Comparison of ENCODE assay signal across 8 cellular contexts in the genomic region with DNA sequence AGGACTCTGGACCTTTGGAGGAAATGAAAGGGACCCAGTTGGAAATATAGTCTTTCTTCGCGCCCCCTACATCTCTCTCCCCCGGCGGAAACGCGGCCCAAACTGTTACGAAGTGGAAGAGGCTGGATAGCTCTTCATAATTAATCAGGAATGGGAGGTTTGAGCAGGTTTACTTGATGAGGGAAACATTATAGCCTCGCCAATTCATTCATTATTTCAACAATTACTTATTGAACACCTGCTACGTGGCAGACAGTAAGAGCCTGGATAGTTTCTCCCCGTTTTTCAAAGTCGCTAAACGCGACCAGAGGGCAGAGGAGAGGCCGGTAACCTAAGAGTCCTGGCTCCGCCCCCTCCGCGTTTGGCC. TPM values are rescaled to one million over a fixed set of nuclear protein-coding genes. Genes with fewer than 3 reads are reported as not detected.
DNase-seq lines count a peak whose midpoint lies in the region; ATAC-seq, FAIRE-seq and TF ChIP-seq lines count a peak whose summit lies in the region.

No MANE protein-coding gene starts in this region.

- peaks cover 11 to 29% of the 10 kb centered on the region in 2 donors for H3K4me1 ChIP-seq in kidney (ENCODE audit: control insufficient read depth in 1 of 2, insufficient read depth in 1 of 2, low read depth in 1 of 2, low read length in 2 of 2)
- peaks cover 3 to 45% (median 41%) of the 10 kb centered on the region in 5 donors for H3K4me1 ChIP-seq in subcutaneous abdominal adipose tissue (ENCODE audit: control insufficient read depth in 5 of 5, insufficient read depth in 5 of 5, low read length in 5 of 5)

- H3K27me3 Mint-ChIP-seq in activated naive CD8-positive, alpha-beta T cell treated with anti-CD3 and anti-CD28 coated beads, Interleukin-2, amount 50 U/mL, for 24 hours = peaks cover 30% of the 10 kb centered on the region

- H3K4me3 ChIP-seq in kidney (ENCODE audit: low read length in 2 of 2) (peak overlapping the region; percentile 78 to 96), subcutaneous abdominal adipose tissue (ENCODE audit: low read depth in 1 of 5, low read length in 5 of 5) (peak overlapping the region; percentile 95 to 99 (median 96))

- TF ChIP-seq CTCF in kidney (IDR thresholded peaks at IDR 0.05; ENCODE audit: borderline replicate concordance, extremely low read depth, insufficient read depth) = no peak

- H3K36me3 Mint-ChIP-seq in activated naive CD8-positive, alpha-beta T cell treated with anti-CD3 and anti-CD28 coated beads, Interleukin-2, amount 50 U/mL, for 24 hours (ENCODE audit: low read depth) = peaks cover 8% of the 10 kb centered on the region

- H3K9me3 ChIP-seq in kidney (ENCODE audit: control insufficient read depth in 1 of 2, low read length in 2 of 2) = no peaks in the 10 kb centered on the region
- H3K9me3 ChIP-seq in subcutaneous abdominal adipose tissue (ENCODE audit: control insufficient read depth in 5 of 5, low read length in 5 of 5) = no peaks in the 10 kb centered on the region

- H3K27ac Mint-ChIP-seq in activated naive CD8-positive, alpha-beta T cell treated with anti-CD3 and anti-CD28 coated beads, Interleukin-2, amount 50 U/mL, for 24 hours = peak overlapping the region; percentile 97

- ATAC-seq in HG03095 (IDR thresholded peaks at IDR 0.05; ENCODE audit: unreplicated experiment) = peak; percentile 48
- peak; percentile 60 for ATAC-seq in activated naive CD8-positive, alpha-beta T cell treated with anti-CD3 and anti-CD28 coated beads, Interleukin-2, amount 50 U/mL, for 24 hours

- no peaks in the 10 kb centered on the region for H3K9me3 Mint-ChIP-seq in activated naive CD8-positive, alpha-beta T cell treated with anti-CD3 and anti-CD28 coated beads, Interleukin-2, amount 50 U/mL, for 24 hours

- no peak for FAIRE-seq in kidney (lab: Jason Lieb, UNC)

- H3K4me1 Mint-ChIP-seq in activated naive CD8-positive, alpha-beta T cell treated with anti-CD3 and anti-CD28 coated beads, Interleukin-2, amount 50 U/mL, for 24 hours = peaks cover 39% of the 10 kb centered on the region

- H3K36me3 ChIP-seq in kidney (ENCODE audit: control insufficient read depth in 1 of 2, insufficient read depth in 2 of 2, low read length in 2 of 2) = peaks cover 0 to 11% of the 10 kb centered on the region in 2 donors
- peaks cover 0 to 22% (median 19%) of the 10 kb centered on the region in 5 donors for H3K36me3 ChIP-seq in subcutaneous abdominal adipose tissue (ENCODE audit: control insufficient read depth in 5 of 5, insufficient read depth in 5 of 5, low read length in 5 of 5)

- intact Hi-C loops in kidney (cut with DNase I) = no loop called here

- peak overlapping the region; percentile 80 to 93 for H3K27ac ChIP-seq in kidney (ENCODE audit: low read depth in 2 of 2, low read length in 2 of 2)
- H3K27ac ChIP-seq in subcutaneous abdominal adipose tissue (ENCODE audit: low read depth, low read length) = peak overlapping the region; percentile 81

- peak overlapping the region; percentile 63 to 89 for H3K9ac ChIP-seq in kidney (ENCODE audit: low read length in 2 of 2)
- H3K9ac ChIP-seq in subcutaneous abdominal adipose tissue (ENCODE audit: low read length in 5 of 5) = peak overlapping the region; percentile 63 to 88 (median 84)

- DNase-seq in NCI-H1105 (lab: John Stamatoyannopoulos, UW) (peak; percentile 70), NCI-H1105 treated with DMSO at 0.1 percent for 48 hours (lab: John Stamatoyannopoulos, UW) (no peak), kidney (no peak), dermis blood vessel endothelial cell (no peak), Ammon's horn (ENCODE audit: low spot score) (no peak)
- peak; percentile 85 for DNase-seq in activated naive CD8-positive, alpha-beta T cell treated with anti-CD3 and anti-CD28 coated beads, Interleukin-2, amount 50 U/mL, for 24 hours

- H3K4me3 Mint-ChIP-seq in activated naive CD8-positive, alpha-beta T cell treated with anti-CD3 and anti-CD28 coated beads, Interleukin-2, amount 50 U/mL, for 24 hours = peak overlapping the region; percentile 91

- H3K27me3 ChIP-seq in subcutaneous abdominal adipose tissue (ENCODE audit: control insufficient read depth in 5 of 5, insufficient read depth in 4 of 5, low read length in 5 of 5) = peaks cover 17 to 27% (median 20%) of the 10 kb centered on the region in 5 donors

RNA-seq across cellular contexts. Expression of a gene that starts 0.2 kb away (rescaled TPM):
- 17.9 TPM for total RNA-seq in kidney
- polyA plus RNA-seq in kidney (ENCODE audit: insufficient read depth, low read depth, low replicate concordance) = 28.0 TPM
- 9.7 and 12.6 TPM in 2 replicates for total RNA-seq in dermis blood vessel endothelial cell

RNA-seq across cellular contexts. Expression of a gene that starts 1.8 kb away (rescaled TPM):
- total RNA-seq in kidney (2.2 TPM), dermis blood vessel endothelial cell (0.23 and 0.34 TPM in 2 replicates)
- 1.2 TPM for polyA plus RNA-seq in kidney (ENCODE audit: insufficient read depth, low read depth, low replicate concordance)

RNA-seq across cellular contexts. Expression of a gene that starts 11.9 kb away (rescaled TPM):
- total RNA-seq in kidney (50.9 TPM), dermis blood vessel endothelial cell (48.5 and 51.2 TPM in 2 replicates)
- polyA plus RNA-seq in kidney (ENCODE audit: insufficient read depth, low read depth, low replicate concordance) = 117 TPM

RNA-seq across cellular contexts. Expression of a gene that starts 24.9 kb away (rescaled TPM):
- 62.7 TPM for total RNA-seq in kidney
- 14.0 TPM for polyA plus RNA-seq in kidney (ENCODE audit: insufficient read depth, low read depth, low replicate concordance)
- 33.0 and 35.7 TPM in 2 replicates for total RNA-seq in dermis blood vessel endothelial cell

RNA-seq across cellular contexts. Expression of a gene that starts 30.9 kb away (rescaled TPM):
- total RNA-seq in kidney (2.7 TPM), dermis blood vessel endothelial cell (0.05 TPM in 1 of 2 replicates, not detected in the other)
- 0.62 TPM for polyA plus RNA-seq in kidney (ENCODE audit: insufficient read depth, low read depth, low replicate concordance)

Comparison
In these comparisons a context has a peak if more than half of its experiments do, and no peak if none do; other contexts are left out.
1. DNase-seq: peak in NCI-H1105 (single experiment) and activated naive CD8-positive, alpha-beta T cell treated with anti-CD3 and anti-CD28 coated beads, Interleukin-2, amount 50 U/mL, for 24 hours (single experiment); none in NCI-H1105 treated with DMSO at 0.1 percent for 48 hours (single experiment), kidney (single experiment), dermis blood vessel endothelial cell (single experiment) and Ammon's horn (single experiment).